ENCODE assay signal across 1 cellular context in genomic region chr4:8199594-8200301, GRCh38.
TF ChIP-seq lines count a peak whose summit lies in the region.

No MANE protein-coding gene starts in this region.

TF ChIP-seq in HEK293, 187 proteins besides CTCF, POLR2A, EP300 and RAD21 (continued from another document):
- no peak for TF ChIP-seq INSM2 (tag by site-specific recombination; IDR thresholded peaks at IDR 0.05)
- no peak for TF ChIP-seq ZNF24 (tag by site-specific recombination; IDR thresholded peaks at IDR 0.05)
- no peak for TF ChIP-seq ZNF791 (tag by site-specific recombination; IDR thresholded peaks at IDR 0.05)
- no peak for TF ChIP-seq BCL11A (tag by site-specific recombination; IDR thresholded peaks at IDR 0.05; ENCODE audit: low read depth)
- TF ChIP-seq ZNF639 (tag by site-specific recombination; IDR thresholded peaks at IDR 0.05) = no peak
